ENCODE assay signal across 8 cellular contexts in the genomic region with DNA sequence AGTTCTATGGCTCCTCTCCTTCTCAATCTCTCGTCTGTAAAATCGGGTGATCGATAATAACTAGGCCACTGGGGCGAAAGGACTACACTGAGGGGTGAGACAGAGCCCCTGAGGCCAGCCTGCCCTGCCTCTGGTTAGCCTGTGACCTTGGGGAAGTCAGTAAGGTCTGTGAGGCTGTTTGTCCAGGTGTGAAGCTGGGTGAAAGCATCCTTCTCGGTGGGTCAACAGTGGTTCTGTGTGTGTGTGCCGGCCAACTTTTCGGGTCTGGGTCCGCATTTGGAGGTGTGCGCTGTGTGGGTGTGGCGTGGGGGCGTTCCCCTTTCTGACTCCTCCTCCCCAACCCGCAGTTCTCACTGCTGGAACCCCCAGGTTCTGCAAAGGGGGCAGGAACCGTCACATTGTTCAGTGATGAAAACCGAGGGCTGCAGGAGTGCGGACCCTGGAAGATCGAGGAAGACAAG. TPM values are rescaled to one million over a fixed set of nuclear protein-coding genes. Genes with fewer than 3 reads are reported as not detected.
DNase-seq lines count a peak whose midpoint lies in the region; ATAC-seq and TF ChIP-seq lines count a peak whose summit lies in the region.

No MANE protein-coding gene starts in this region.

- no peak for ATAC-seq in right cardiac atrium

- TF ChIP-seq CTCF in BE2C (IDR thresholded peaks at IDR 0.05; ENCODE audit: low read depth, low read length) = no peak

- H3K27me3 ChIP-seq in BE2C (no peaks in the 10 kb centered on the region), right cardiac atrium (ENCODE audit: control insufficient read depth, insufficient read depth) (no peaks in the 10 kb centered on the region)

- no peaks in the 10 kb centered on the region for H3K36me3 ChIP-seq in BE2C

- DNase-seq in BE2C (no peak), MV-4-11 (lab: John Stamatoyannopoulos, UW) (peak; percentile 6), right cardiac atrium (peak in 2 of 3 donors; percentile 73 to 74), NCI-H748 treated with DMSO at 0.1 percent for 48 hours (lab: John Stamatoyannopoulos, UW) (no peak), cerebellum (ENCODE audit: low spot score) (no peak), putamen (ENCODE audit: low spot score) (no peak)
- peak; percentile 47 for DNase-seq in activated T-helper 9 cell treated with anti-CD3 and anti-CD28 coated beads, Interleukin-2, amount 50 U/mL, for 16 hours (ENCODE audit: low read depth)
- peak; percentile 81 for DNase-seq in stimulated activated CD4-positive, alpha-beta T cell treated with anti-CD3 and anti-CD28 coated beads, Interleukin-15, amount 100 ng/mL, for 24 hours

- H3K27ac ChIP-seq in right cardiac atrium (ENCODE audit: low read length) = peak overlapping the region; percentile 72

- H3K4me1 ChIP-seq in BE2C (peaks cover 10% of the 10 kb centered on the region), right cardiac atrium (ENCODE audit: control insufficient read depth, insufficient read depth, low read length) (no peaks in the 10 kb centered on the region)

- H3K4me3 ChIP-seq in BE2C (ENCODE audit: low read depth, low read length) (peak overlapping the region; percentile 75), right cardiac atrium (ENCODE audit: low read length) (peak overlapping the region; percentile 90)

- H3K9me3 ChIP-seq in BE2C = no peaks in the 10 kb centered on the region
- no peaks in the 10 kb centered on the region for H3K9me3 ChIP-seq in right cardiac atrium (ENCODE audit: control insufficient read depth, low read length)

- 61% methylated on average over 16 of the region's 16 CpGs for WGBS in right cardiac atrium

- intact Hi-C loops in right cardiac atrium (cut with DNase I) = no loop called here

RNA-seq across cellular contexts. Expression of gene RNF44, which starts 5.0 kb away (rescaled TPM):
- 156 TPM for polyA plus RNA-seq in BE2C (2012; ENCODE audit: insufficient read depth, insufficient read length, low read depth)
- total RNA-seq in right cardiac atrium (10 to 100 TPM; 19.6 to 31.7 (median 26.4) TPM), cerebellum (16.3 TPM)
- polyA plus RNA-seq in right cardiac atrium = 16.5 TPM

RNA-seq across cellular contexts. Expression of gene CDHR2, which starts 7.0 kb away (rescaled TPM):
- polyA plus RNA-seq in BE2C (2012; ENCODE audit: insufficient read depth, insufficient read length, low read depth) = 7.5 TPM
- total RNA-seq in right cardiac atrium = under 1 TPM in 3 of 4 donors, not detected in 1; 0.40 to 0.92 (median 0.47) TPM
- polyA plus RNA-seq in right cardiac atrium = not detected
- 0.18 TPM for total RNA-seq in cerebellum

Comparison
In these comparisons a context has a peak if more than half of its experiments do, and no peak if none do; other contexts are left out.
1. DNase-seq: peak in MV-4-11 (single experiment), activated T-helper 9 cell treated with anti-CD3 and anti-CD28 coated beads, Interleukin-2, amount 50 U/mL, for 16 hours (single experiment), right cardiac atrium (2 of 3) and stimulated activated CD4-positive, alpha-beta T cell treated with anti-CD3 and anti-CD28 coated beads, Interleukin-15, amount 100 ng/mL, for 24 hours (single experiment); none in BE2C (single experiment), NCI-H748 treated with DMSO at 0.1 percent for 48 hours (single experiment), cerebellum (single experiment) and putamen (single experiment).